In genomic region chr7:85133560-85133959, GRCh38 we compare ENCODE assay signal across 9 cellular contexts.
"Had no signal": no experiment of that assay in that cellular context is flagged by ENCODE, and none has a peak within 500 bp of the region (broad histone marks: within the 10 kb centered on the region; RNA-seq: fewer than 3 reads in every experiment).

No MANE protein-coding gene starts in this region.

- H3K36me3 ChIP-seq: HAP-1 had no signal

- H3K4me3 ChIP-seq: GM23248, GM23338, HAP-1 had no signal

- H2AFZ ChIP-seq: GM23248, GM23338 had no signal

- H3K4me3 Mint-ChIP-seq: GM23338, H9, HFFc6 had no signal

- H3K27ac Mint-ChIP-seq: GM23338, H9 had no signal

- H3K9me3 Mint-ChIP-seq: GM23338, H9, HFFc6 had no signal

- DNase-seq: GM23248, GOT3, H7, H9, HCEC 1CT, HFFc6 had no signal

- H3K27ac ChIP-seq: GM23248 had no signal

- ATAC-seq: GM23338, HCT116 had no signal

- H3K9ac ChIP-seq: GM23248 had no signal

- H3K4me2 ChIP-seq: GM23338 had no signal

- H3K9me3 ChIP-seq: HAP-1 had no signal
